ENCODE assay signal across 9 cellular contexts in the genomic region with DNA sequence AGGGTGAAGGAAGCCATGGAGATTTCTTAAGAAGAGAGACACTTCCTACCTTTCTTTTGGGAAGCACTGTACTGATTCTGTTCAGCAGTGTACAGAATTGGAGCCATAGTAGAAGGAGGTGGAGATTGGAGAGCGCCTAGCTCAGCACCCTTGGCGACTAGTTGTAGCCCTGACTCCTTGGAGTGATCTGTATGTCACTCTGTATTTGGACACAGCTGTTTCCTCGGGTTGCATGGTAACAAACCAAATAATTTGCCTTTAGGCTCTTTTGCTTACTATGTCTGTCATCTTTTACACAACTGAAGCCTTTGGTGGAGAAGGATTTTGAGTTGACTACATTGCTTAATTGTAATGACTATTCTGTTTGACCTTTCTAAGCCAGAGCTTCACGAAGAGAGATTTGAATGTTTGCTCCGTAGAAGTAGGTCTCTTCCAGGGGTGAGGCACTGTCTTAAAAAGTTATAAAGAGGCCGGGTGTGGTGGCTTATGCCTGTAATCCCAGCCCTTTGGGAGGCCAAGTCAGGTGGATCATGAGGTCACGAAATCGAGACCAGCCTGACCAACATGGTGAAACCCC.
DNase-seq lines count a peak whose midpoint lies in the region; ATAC-seq and TF ChIP-seq lines count a peak whose summit lies in the region.
"Had no signal": no experiment of that assay in that cellular context is flagged by ENCODE, and none has a peak within 500 bp of the region (broad histone marks: within the 10 kb centered on the region; RNA-seq: fewer than 3 reads in every experiment).

No MANE protein-coding gene starts in this region.

- peaks cover 7% of the 10 kb centered on the region; the same call in 1 of the 2 replicates for H3K9me2 ChIP-seq in GM23338 (ENCODE audit: insufficient read depth)

- H3K27me3 Mint-ChIP-seq in GM23338 (ENCODE audit: insufficient read depth, low read depth, poor library complexity) = peaks cover 2% of the 10 kb centered on the region

- TF ChIP-seq CTCF in GM06990 (IDR thresholded peaks at IDR 0.05; ENCODE audit: insufficient read depth, low read length, poor library complexity, severe bottlenecking) (no peak), epithelial cell of esophagus (IDR thresholded peaks at IDR 0.05; ENCODE audit: insufficient read depth, low read depth, low read length, missing control alignments) (no peak), GM23338 (conservative IDR thresholded peaks at IDR 0.05; ENCODE audit: low read depth in 2 of 2) (no peak)

- H3K27ac ChIP-seq in GM23338 (ENCODE audit: low read depth) = no peak overlapping the region
- H3K27ac ChIP-seq: KMS-11 had no signal

- H3K4me3 Mint-ChIP-seq in GM23338 = no peak overlapping the region

- H3K9me3 Mint-ChIP-seq in GM23338 = no peaks in the 10 kb centered on the region

- H2AFZ ChIP-seq in GM23338 = no peak overlapping the region

- H4K20me1 ChIP-seq in GM23338 (replicated peaks; ENCODE audit: insufficient read depth) = peaks cover 16% of the 10 kb centered on the region; the same call in 1 of the 2 replicates

- H3K36me3 ChIP-seq in GM06990 (ENCODE audit: control insufficient read depth, insufficient read depth, low read length) = no peaks in the 10 kb centered on the region
- H3K36me3 ChIP-seq in GM23338 (ENCODE audit: insufficient read depth) = no peaks in the 10 kb centered on the region

- H3K4me3 ChIP-seq in GM06990 (replicated peaks; ENCODE audit: low read depth, low read length) (peak overlapping the region; percentile 26), epithelial cell of esophagus (ENCODE audit: low read length) (no peak overlapping the region), GM23338 (no peak overlapping the region)

- H3F3A ChIP-seq in GM23338 (replicated peaks; ENCODE audit: low read depth) = no peaks in the 10 kb centered on the region

- no peak overlapping the region for H3K27ac Mint-ChIP-seq in GM23338

- peak; percentile 77 for ATAC-seq in GM19438 (IDR thresholded peaks at IDR 0.05; ENCODE audit: low read depth, unreplicated experiment)
- ATAC-seq in HG03108 (IDR thresholded peaks at IDR 0.05; ENCODE audit: unreplicated experiment) = peak; percentile 74
- no peak for ATAC-seq in GM23338

- H3K4me2 ChIP-seq in GM23338 = no peak overlapping the region
- H3K4me2 ChIP-seq: KMS-11 had no signal

- H3K4me1 Mint-ChIP-seq in GM23338 = peaks cover 37% of the 10 kb centered on the region

- H3K4me1 ChIP-seq in GM23338 (ENCODE audit: insufficient read depth) = peaks cover 17% of the 10 kb centered on the region

- peaks cover 4% of the 10 kb centered on the region; the same call in 1 of the 3 replicates for H3K36me3 Mint-ChIP-seq in GM23338 (ENCODE audit: low read depth)

- peaks cover 96% of the 10 kb centered on the region for H3K79me2 ChIP-seq in GM23338 (replicated peaks; ENCODE audit: insufficient read depth)

- H3K27me3 ChIP-seq in GM06990 (replicated peaks; ENCODE audit: control insufficient read depth, insufficient read depth, low read length) (no peaks in the 10 kb centered on the region), GM23338 (ENCODE audit: insufficient read depth) (no peaks in the 10 kb centered on the region)

- DNase-seq in GM06990 (ENCODE audit: extremely low read depth, insufficient read length) = peak; percentile 64
- DNase-seq in epithelial cell of esophagus (ENCODE audit: low read depth) = peak; percentile 78
- DNase-seq in NCI-H2196 (lab: John Stamatoyannopoulos, UW; ENCODE audit: unreplicated experiment) = no peak
- DNase-seq in GM23338 (ENCODE audit: low spot score) = no peak
- DNase-seq in NCI-H226 = no peak
- DNase-seq in RKO (ENCODE audit: low spot score) = no peak

TF ChIP-seq in GM23338, 12 proteins besides CTCF, POLR2A, EP300 and RAD21 (continues in another document):
- TF ChIP-seq NANOG (IDR thresholded peaks at IDR 0.05; ENCODE audit: borderline replicate concordance) = no peak
- no peak for TF ChIP-seq CREB1 (CRISPR knock-in tag; IDR thresholded peaks at IDR 0.05; ENCODE audit: low read depth)
- TF ChIP-seq ZNF114 (CRISPR knock-in tag; IDR thresholded peaks at IDR 0.05) = no peak
- TF ChIP-seq EZH2 (IDR thresholded peaks at IDR 0.05; ENCODE audit: low read depth, unreplicated experiment) = no peak
- TF ChIP-seq JUNB (IDR thresholded peaks at IDR 0.05; ENCODE audit: unreplicated experiment) = no peak
- TF ChIP-seq, protein P1, sequence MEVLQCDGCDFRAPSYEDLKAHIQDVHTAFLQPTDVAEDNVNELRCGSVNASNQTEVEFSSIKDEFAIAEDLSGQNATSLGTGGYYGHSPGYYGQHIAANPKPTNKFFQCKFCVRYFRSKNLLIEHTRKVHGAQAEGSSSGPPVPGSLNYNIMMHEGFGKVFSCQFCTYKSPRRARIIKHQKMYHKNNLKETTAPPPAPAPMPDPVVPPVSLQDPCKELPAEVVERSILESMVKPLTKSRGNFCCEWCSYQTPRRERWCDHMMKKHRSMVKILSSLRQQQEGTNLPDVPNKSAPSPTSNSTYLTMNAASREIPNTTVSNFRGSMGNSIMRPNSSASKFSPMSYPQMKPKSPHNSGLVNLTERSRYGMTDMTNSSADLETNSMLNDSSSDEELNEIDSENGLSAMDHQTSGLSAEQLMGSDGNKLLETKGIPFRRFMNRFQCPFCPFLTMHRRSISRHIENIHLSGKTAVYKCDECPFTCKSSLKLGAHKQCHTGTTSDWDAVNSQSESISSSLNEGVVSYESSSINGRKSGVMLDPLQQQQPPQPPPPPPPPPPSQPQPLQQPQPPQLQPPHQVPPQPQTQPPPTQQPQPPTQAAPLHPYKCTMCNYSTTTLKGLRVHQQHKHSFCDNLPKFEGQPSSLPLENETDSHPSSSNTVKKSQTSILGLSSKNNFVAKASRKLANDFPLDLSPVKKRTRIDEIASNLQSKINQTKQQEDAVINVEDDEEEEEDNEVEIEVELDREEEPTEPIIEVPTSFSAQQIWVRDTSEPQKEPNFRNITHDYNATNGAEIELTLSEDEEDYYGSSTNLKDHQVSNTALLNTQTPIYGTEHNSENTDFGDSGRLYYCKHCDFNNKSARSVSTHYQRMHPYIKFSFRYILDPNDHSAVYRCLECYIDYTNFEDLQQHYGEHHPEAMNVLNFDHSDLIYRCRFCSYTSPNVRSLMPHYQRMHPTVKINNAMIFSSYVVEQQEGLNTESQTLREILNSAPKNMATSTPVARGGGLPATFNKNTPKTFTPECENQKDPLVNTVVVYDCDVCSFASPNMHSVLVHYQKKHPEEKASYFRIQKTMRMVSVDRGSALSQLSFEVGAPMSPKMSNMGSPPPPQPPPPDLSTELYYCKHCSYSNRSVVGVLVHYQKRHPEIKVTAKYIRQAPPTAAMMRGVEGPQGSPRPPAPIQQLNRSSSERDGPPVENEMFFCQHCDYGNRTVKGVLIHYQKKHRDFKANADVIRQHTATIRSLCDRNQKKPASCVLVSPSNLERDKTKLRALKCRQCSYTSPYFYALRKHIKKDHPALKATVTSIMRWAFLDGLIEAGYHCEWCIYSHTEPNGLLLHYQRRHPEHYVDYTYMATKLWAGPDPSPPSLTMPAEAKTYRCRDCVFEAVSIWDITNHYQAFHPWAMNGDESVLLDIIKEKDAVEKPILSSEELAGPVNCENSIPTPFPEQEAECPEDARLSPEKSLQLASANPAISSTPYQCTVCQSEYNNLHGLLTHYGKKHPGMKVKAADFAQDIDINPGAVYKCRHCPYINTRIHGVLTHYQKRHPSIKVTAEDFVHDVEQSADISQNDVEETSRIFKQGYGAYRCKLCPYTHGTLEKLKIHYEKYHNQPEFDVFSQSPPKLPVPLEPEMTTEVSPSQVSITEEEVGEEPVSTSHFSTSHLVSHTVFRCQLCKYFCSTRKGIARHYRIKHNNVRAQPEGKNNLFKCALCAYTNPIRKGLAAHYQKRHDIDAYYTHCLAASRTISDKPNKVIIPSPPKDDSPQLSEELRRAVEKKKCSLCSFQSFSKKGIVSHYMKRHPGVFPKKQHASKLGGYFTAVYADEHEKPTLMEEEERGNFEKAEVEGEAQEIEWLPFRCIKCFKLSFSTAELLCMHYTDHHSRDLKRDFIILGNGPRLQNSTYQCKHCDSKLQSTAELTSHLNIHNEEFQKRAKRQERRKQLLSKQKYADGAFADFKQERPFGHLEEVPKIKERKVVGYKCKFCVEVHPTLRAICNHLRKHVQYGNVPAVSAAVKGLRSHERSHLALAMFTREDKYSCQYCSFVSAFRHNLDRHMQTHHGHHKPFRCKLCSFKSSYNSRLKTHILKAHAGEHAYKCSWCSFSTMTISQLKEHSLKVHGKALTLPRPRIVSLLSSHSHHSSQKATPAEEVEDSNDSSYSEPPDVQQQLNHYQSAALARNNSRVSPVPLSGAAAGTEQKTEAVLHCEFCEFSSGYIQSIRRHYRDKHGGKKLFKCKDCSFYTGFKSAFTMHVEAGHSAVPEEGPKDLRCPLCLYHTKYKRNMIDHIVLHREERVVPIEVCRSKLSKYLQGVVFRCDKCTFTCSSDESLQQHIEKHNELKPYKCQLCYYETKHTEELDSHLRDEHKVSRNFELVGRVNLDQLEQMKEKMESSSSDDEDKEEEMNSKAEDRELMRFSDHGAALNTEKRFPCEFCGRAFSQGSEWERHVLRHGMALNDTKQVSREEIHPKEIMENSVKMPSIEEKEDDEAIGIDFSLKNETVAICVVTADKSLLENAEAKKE (CRISPR knock-in tag; IDR thresholded peaks at IDR 0.05) = no peak
- no peak for TF ChIP-seq STAT1 (IDR thresholded peaks at IDR 0.05; ENCODE audit: unreplicated experiment)
- TF ChIP-seq, protein P2, sequence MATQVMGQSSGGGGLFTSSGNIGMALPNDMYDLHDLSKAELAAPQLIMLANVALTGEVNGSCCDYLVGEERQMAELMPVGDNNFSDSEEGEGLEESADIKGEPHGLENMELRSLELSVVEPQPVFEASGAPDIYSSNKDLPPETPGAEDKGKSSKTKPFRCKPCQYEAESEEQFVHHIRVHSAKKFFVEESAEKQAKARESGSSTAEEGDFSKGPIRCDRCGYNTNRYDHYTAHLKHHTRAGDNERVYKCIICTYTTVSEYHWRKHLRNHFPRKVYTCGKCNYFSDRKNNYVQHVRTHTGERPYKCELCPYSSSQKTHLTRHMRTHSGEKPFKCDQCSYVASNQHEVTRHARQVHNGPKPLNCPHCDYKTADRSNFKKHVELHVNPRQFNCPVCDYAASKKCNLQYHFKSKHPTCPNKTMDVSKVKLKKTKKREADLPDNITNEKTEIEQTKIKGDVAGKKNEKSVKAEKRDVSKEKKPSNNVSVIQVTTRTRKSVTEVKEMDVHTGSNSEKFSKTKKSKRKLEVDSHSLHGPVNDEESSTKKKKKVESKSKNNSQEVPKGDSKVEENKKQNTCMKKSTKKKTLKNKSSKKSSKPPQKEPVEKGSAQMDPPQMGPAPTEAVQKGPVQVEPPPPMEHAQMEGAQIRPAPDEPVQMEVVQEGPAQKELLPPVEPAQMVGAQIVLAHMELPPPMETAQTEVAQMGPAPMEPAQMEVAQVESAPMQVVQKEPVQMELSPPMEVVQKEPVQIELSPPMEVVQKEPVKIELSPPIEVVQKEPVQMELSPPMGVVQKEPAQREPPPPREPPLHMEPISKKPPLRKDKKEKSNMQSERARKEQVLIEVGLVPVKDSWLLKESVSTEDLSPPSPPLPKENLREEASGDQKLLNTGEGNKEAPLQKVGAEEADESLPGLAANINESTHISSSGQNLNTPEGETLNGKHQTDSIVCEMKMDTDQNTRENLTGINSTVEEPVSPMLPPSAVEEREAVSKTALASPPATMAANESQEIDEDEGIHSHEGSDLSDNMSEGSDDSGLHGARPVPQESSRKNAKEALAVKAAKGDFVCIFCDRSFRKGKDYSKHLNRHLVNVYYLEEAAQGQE (IDR thresholded peaks at IDR 0.05; ENCODE audit: unreplicated experiment) = no peak

Comparison
In these comparisons a context has a peak if more than half of its experiments do, and no peak if none do; other contexts are left out.
1. DNase-seq: peak in GM06990 (single experiment) and epithelial cell of esophagus (single experiment); none in NCI-H2196 (single experiment), GM23338 (single experiment), NCI-H226 (single experiment) and RKO (single experiment).